ENCODE assay signal across 1 cellular context in the genomic region with DNA sequence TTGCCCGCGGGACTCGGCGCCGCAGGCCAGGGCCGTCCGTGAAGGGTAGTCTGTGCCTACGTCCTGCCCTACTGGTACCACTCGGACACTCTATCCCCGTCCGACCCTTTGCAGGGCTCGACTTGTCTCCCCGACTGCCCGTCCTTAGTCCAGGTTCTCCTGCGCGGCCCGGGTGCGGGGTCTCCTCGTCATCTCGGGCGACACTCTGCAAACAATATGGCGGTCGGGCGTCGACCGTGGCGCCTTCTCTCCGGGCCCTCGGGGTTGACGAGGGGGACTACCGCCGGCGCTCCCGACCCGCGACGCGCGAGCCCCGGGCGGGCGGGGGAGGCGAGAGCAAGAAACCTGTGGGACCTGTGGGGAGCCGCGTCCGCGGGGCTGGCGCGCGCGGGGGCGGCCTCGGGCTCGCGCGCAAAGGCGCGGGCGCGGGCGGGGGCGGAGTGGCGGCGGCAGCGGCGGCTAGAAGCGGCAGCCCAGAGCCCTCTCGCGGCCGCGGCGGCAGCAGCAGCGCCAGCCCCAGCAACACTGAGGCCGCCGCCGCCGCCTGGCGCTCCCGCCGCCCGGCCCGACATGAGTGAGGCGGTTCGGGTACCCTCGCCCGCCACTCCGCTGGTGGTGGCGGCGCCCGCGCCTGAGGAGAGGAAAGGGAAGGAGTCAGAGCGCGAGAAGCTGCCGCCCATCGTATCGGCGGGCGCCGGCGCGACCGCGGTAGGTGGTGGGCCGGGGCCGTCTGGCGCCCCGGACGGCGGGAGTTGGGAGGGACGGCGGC.
A peak's percentile ranks its signal among the peaks of the same experiment; 100 is the strongest.
TF ChIP-seq lines count a peak whose summit lies in the region.

A gene with protein sequence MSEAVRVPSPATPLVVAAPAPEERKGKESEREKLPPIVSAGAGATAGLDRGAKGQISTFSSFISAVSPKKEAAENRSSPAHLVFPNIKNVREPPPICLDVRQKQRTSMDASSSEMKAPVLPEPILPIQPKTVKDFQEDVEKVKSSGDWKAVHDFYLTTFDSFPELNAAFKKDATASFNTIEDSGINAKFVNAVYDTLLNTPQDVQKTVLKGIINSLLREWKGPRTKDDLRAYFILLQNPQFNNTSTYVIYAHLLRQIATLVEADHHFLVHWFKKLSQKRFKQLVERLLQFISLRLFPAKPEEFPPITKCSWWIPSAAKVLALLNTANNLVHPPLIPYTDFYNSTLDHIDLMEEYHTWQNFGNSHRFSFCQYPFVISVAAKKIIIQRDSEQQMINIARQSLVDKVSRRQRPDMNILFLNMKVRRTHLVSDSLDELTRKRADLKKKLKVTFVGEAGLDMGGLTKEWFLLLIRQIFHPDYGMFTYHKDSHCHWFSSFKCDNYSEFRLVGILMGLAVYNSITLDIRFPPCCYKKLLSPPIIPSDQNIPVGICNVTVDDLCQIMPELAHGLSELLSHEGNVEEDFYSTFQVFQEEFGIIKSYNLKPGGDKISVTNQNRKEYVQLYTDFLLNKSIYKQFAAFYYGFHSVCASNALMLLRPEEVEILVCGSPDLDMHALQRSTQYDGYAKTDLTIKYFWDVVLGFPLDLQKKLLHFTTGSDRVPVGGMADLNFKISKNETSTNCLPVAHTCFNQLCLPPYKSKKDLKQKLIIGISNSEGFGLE (plus strand): TSS at position 476 of the 769 bp plus-strand sequence. CDS start 95 bp downstream, at position 571.

TF ChIP-seq in HepG2, 621 proteins besides CTCF, POLR2A, EP300 and RAD21 (continued from another document and continues in another):
- no peak for TF ChIP-seq KAT2B (IDR thresholded peaks at IDR 0.05; ENCODE audit: borderline replicate concordance, low read depth, low read length)
- 0 out of 2 replicates have a peak, but pooled peaks have one; percentile 5 for TF ChIP-seq ESRRA (CRISPR knock-in tag; IDR thresholded peaks at IDR 0.05; ENCODE audit: low read depth)
- 0 out of 2 replicates have a peak, but pooled peaks have one; percentile 3 for TF ChIP-seq PHF21A (CRISPR knock-in tag; IDR thresholded peaks at IDR 0.05)
- TF ChIP-seq YY1 (IDR thresholded peaks at IDR 0.05; ENCODE audit: insufficient read depth, insufficient replicate concordance, low read depth, low read length) = peak; percentile 93
- TF ChIP-seq, protein P1, sequence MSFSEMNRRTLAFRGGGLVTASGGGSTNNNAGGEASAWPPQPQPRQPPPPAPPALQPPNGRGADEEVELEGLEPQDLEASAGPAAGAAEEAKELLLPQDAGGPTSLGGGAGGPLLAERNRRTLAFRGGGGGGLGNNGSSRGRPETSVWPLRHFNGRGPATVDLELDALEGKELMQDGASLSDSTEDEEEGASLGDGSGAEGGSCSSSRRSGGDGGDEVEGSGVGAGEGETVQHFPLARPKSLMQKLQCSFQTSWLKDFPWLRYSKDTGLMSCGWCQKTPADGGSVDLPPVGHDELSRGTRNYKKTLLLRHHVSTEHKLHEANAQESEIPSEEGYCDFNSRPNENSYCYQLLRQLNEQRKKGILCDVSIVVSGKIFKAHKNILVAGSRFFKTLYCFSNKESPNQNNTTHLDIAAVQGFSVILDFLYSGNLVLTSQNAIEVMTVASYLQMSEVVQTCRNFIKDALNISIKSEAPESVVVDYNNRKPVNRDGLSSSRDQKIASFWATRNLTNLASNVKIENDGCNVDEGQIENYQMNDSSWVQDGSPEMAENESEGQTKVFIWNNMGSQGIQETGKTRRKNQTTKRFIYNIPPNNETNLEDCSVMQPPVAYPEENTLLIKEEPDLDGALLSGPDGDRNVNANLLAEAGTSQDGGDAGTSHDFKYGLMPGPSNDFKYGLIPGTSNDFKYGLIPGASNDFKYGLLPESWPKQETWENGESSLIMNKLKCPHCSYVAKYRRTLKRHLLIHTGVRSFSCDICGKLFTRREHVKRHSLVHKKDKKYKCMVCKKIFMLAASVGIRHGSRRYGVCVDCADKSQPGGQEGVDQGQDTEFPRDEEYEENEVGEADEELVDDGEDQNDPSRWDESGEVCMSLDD (CRISPR knock-in tag; IDR thresholded peaks at IDR 0.05; ENCODE audit: borderline replicate concordance) = peak; percentile 52; the same call in 1 of the 2 replicates
- TF ChIP-seq ZNF749 (CRISPR knock-in tag; IDR thresholded peaks at IDR 0.05; ENCODE audit: borderline replicate concordance) = 0 out of 2 replicates have a peak, but pooled peaks have one; percentile 14
- peak; percentile 65; the same call in 1 of the 2 replicates for TF ChIP-seq GABPB1 (CRISPR knock-in tag; IDR thresholded peaks at IDR 0.05)
- TF ChIP-seq ZSCAN25 (CRISPR knock-in tag; IDR thresholded peaks at IDR 0.05) = 0 out of 2 replicates have a peak, but pooled peaks have one; percentile 19
- no peak for TF ChIP-seq NPAS2 (CRISPR knock-in tag; IDR thresholded peaks at IDR 0.05; ENCODE audit: borderline replicate concordance)
- 0 out of 2 replicates have a peak, but pooled peaks have one; percentile 28 for TF ChIP-seq JUNB (CRISPR knock-in tag; IDR thresholded peaks at IDR 0.05; ENCODE audit: borderline replicate concordance)
- TF ChIP-seq MEF2D (CRISPR knock-in tag; IDR thresholded peaks at IDR 0.05) = no peak; the same call in 1 of the 2 replicates
- no peak for TF ChIP-seq MAFK (conservative IDR thresholded peaks at IDR 0.05 in 1 of 2, IDR thresholded peaks at IDR 0.05 in 1 of 2; ENCODE audit: low read length in 2 of 2)
- TF ChIP-seq, protein P2, sequence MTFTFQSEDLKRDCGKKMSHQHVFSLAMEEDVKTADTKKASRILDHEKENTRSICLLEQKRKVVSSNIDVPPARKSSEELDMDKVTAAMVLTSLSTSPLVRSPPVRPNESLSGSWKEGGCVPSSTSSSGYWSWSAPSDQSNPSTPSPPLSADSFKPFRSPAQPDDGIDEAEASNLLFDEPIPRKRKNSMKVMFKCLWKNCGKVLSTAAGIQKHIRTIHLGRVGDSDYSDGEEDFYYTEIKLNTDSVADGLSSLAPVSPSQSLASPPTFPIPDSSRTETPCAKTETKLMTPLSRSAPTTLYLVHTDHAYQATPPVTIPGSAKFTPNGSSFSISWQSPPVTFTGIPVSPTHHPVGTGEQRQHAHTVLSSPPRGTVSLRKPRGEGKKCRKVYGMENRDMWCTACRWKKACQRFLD (CRISPR knock-in tag; IDR thresholded peaks at IDR 0.05; ENCODE audit: borderline replicate concordance) = no peak
- TF ChIP-seq SP1 (IDR thresholded peaks at IDR 0.05) = no peak
- TF ChIP-seq SP1 (CRISPR knock-in tag; IDR thresholded peaks at IDR 0.05) = 0 out of 2 replicates have a peak, but pooled peaks have one; percentile 1
- TF ChIP-seq THYN1 (CRISPR knock-in tag; IDR thresholded peaks at IDR 0.05; ENCODE audit: borderline replicate concordance, low read depth) = no peak
- 0 out of 2 replicates have a peak, but pooled peaks have one; percentile 30 for TF ChIP-seq ZNF235 (CRISPR knock-in tag; IDR thresholded peaks at IDR 0.05; ENCODE audit: borderline replicate concordance)
- TF ChIP-seq, protein P3, sequence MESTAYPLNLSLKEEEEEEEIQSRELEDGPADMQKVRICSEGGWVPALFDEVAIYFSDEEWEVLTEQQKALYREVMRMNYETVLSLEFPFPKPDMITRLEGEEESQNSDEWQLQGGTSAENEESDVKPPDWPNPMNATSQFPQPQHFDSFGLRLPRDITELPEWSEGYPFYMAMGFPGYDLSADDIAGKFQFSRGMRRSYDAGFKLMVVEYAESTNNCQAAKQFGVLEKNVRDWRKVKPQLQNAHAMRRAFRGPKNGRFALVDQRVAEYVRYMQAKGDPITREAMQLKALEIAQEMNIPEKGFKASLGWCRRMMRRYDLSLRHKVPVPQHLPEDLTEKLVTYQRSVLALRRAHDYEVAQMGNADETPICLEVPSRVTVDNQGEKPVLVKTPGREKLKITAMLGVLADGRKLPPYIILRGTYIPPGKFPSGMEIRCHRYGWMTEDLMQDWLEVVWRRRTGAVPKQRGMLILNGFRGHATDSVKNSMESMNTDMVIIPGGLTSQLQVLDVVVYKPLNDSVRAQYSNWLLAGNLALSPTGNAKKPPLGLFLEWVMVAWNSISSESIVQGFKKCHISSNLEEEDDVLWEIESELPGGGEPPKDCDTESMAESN (CRISPR knock-in tag; conservative IDR thresholded peaks at IDR 0.05) = peak; percentile 7; the same call in 1 of the 2 replicates
- no peak for TF ChIP-seq ZNF432 (CRISPR knock-in tag; IDR thresholded peaks at IDR 0.05; ENCODE audit: borderline replicate concordance)
- no peak for TF ChIP-seq ARID2 (CRISPR knock-in tag; IDR thresholded peaks at IDR 0.05; ENCODE audit: borderline replicate concordance)
- TF ChIP-seq, protein P4, sequence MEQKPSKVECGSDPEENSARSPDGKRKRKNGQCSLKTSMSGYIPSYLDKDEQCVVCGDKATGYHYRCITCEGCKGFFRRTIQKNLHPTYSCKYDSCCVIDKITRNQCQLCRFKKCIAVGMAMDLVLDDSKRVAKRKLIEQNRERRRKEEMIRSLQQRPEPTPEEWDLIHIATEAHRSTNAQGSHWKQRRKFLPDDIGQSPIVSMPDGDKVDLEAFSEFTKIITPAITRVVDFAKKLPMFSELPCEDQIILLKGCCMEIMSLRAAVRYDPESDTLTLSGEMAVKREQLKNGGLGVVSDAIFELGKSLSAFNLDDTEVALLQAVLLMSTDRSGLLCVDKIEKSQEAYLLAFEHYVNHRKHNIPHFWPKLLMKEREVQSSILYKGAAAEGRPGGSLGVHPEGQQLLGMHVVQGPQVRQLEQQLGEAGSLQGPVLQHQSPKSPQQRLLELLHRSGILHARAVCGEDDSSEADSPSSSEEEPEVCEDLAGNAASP (CRISPR knock-in tag; IDR thresholded peaks at IDR 0.05; ENCODE audit: borderline replicate concordance) = 0 out of 2 replicates have a peak, but pooled peaks have one; percentile 5
- TF ChIP-seq CBX1 (IDR thresholded peaks at IDR 0.05; ENCODE audit: low read depth) = no peak
- TF ChIP-seq HNRNPLL (IDR thresholded peaks at IDR 0.05; ENCODE audit: low read depth, low read length, poor library complexity, severe bottlenecking) = peak; percentile 63
- no peak for TF ChIP-seq ZFP36L2 (CRISPR knock-in tag; IDR thresholded peaks at IDR 0.05)
- TF ChIP-seq ZBTB42 (CRISPR knock-in tag; IDR thresholded peaks at IDR 0.05) = no peak
- TF ChIP-seq, protein P5, sequence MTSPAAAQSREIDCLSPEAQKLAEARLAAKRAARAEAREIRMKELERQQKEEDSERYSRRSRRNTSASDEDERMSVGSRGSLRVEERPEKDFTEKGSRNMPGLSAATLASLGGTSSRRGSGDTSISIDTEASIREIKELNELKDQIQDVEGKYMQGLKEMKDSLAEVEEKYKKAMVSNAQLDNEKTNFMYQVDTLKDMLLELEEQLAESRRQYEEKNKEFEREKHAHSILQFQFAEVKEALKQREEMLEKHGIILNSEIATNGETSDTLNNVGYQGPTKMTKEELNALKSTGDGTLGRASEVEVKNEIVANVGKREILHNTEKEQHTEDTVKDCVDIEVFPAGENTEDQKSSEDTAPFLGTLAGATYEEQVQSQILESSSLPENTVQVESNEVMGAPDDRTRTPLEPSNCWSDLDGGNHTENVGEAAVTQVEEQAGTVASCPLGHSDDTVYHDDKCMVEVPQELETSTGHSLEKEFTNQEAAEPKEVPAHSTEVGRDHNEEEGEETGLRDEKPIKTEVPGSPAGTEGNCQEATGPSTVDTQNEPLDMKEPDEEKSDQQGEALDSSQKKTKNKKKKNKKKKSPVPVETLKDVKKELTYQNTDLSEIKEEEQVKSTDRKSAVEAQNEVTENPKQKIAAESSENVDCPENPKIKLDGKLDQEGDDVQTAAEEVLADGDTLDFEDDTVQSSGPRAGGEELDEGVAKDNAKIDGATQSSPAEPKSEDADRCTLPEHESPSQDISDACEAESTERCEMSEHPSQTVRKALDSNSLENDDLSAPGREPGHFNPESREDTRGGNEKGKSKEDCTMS (CRISPR knock-in tag; conservative IDR thresholded peaks at IDR 0.05) = no peak
- 0 out of 4 replicates have a peak, but pooled peaks of 1 of the 2 experiments have one; percentile 48 for TF ChIP-seq KLF16 (CRISPR knock-in tag; IDR thresholded peaks at IDR 0.05)
- no peak for TF ChIP-seq IKZF4 (CRISPR knock-in tag; IDR thresholded peaks at IDR 0.05; ENCODE audit: borderline replicate concordance, low read depth, not compliant biosample characterization)
- no peak for TF ChIP-seq NCOR1 (IDR thresholded peaks at IDR 0.05; ENCODE audit: borderline replicate concordance, low read length)
- no peak for TF ChIP-seq SMARCC2 (IDR thresholded peaks at IDR 0.05)
- TF ChIP-seq, protein P6, sequence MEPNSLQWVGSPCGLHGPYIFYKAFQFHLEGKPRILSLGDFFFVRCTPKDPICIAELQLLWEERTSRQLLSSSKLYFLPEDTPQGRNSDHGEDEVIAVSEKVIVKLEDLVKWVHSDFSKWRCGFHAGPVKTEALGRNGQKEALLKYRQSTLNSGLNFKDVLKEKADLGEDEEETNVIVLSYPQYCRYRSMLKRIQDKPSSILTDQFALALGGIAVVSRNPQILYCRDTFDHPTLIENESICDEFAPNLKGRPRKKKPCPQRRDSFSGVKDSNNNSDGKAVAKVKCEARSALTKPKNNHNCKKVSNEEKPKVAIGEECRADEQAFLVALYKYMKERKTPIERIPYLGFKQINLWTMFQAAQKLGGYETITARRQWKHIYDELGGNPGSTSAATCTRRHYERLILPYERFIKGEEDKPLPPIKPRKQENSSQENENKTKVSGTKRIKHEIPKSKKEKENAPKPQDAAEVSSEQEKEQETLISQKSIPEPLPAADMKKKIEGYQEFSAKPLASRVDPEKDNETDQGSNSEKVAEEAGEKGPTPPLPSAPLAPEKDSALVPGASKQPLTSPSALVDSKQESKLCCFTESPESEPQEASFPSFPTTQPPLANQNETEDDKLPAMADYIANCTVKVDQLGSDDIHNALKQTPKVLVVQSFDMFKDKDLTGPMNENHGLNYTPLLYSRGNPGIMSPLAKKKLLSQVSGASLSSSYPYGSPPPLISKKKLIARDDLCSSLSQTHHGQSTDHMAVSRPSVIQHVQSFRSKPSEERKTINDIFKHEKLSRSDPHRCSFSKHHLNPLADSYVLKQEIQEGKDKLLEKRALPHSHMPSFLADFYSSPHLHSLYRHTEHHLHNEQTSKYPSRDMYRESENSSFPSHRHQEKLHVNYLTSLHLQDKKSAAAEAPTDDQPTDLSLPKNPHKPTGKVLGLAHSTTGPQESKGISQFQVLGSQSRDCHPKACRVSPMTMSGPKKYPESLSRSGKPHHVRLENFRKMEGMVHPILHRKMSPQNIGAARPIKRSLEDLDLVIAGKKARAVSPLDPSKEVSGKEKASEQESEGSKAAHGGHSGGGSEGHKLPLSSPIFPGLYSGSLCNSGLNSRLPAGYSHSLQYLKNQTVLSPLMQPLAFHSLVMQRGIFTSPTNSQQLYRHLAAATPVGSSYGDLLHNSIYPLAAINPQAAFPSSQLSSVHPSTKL (CRISPR knock-in tag; IDR thresholded peaks at IDR 0.05) = 0 out of 2 replicates have a peak, but pooled peaks have one; percentile 9
- TF ChIP-seq RBFOX2 (IDR thresholded peaks at IDR 0.05; ENCODE audit: low read depth, low read length) = peak; percentile 92
- no peak for TF ChIP-seq NONO (IDR thresholded peaks at IDR 0.05)
- peak; percentile 64; the same call in 1 of the 2 replicates for TF ChIP-seq NONO (CRISPR knock-in tag; conservative IDR thresholded peaks at IDR 0.05)
- TF ChIP-seq NFKB2 (CRISPR knock-in tag; IDR thresholded peaks at IDR 0.05; ENCODE audit: borderline replicate concordance) = peak; percentile 19; the same call in 1 of the 2 replicates
- TF ChIP-seq HNF4A (CRISPR knock-in tag; IDR thresholded peaks at IDR 0.05) = no peak
- TF ChIP-seq KDM2A (CRISPR knock-in tag; IDR thresholded peaks at IDR 0.05; ENCODE audit: borderline replicate concordance, low read depth) = peak; percentile 83
- TF ChIP-seq KDM5A (IDR thresholded peaks at IDR 0.05; ENCODE audit: borderline replicate concordance, low read length) = peak; percentile 40; the same call in 1 of the 2 replicates
- TF ChIP-seq, protein P7, sequence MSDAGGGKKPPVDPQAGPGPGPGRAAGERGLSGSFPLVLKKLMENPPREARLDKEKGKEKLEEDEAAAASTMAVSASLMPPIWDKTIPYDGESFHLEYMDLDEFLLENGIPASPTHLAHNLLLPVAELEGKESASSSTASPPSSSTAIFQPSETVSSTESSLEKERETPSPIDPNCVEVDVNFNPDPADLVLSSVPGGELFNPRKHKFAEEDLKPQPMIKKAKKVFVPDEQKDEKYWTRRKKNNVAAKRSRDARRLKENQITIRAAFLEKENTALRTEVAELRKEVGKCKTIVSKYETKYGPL (CRISPR knock-in tag; IDR thresholded peaks at IDR 0.05) = no peak
- TF ChIP-seq ZNF7 (CRISPR knock-in tag; IDR thresholded peaks at IDR 0.05) = no peak
